9 cellular contexts compared by ENCODE assay signal in the genomic region with DNA sequence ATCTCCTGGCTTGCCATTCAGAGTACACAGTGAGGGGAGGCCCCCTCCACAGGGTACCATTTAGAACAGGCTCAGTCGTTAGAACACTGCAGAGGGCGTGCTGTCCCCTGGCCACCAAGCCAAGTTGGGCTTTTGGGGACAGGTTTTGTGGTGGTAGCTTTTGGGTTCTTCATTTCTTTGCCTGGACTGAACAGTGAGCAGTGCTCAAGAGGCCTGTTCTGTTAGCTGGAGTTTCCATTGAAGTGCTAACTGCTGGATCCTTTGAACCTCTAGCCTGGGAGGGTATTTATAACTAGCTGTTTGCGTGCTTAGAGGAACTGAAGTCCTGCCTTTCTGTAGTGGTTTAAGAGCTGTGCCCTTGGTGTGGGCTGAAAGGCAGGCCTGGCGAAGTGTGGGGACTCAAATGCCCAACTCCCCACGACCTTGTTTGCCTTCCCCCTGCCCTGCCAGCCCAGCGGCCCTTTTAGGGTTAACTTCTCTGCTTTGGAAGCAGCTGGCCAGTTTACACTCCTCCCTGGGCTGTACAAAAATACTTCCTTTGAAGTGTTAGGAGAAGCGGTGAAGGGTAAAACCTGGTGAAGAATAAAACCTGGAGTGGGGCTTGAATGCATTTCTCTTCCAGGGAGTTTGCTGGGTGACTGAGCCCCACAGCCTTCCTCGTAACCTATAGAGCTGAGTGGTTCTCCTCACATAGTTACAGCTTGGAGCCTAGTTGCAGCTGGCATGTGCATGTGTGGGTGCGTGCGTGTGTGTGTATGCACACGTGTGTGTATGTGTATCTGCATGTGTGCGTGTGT.
DNase-seq lines count a peak whose midpoint lies in the region; ATAC-seq lines count a peak whose summit lies in the region.
"Had no signal": no experiment of that assay in that cellular context is flagged by ENCODE, and none has a peak within 500 bp of the region (broad histone marks: within the 10 kb centered on the region; RNA-seq: fewer than 3 reads in every experiment).

No MANE protein-coding gene starts in this region.

- no peak for ATAC-seq in HG02763 (IDR thresholded peaks at IDR 0.05; ENCODE audit: unreplicated experiment)

- peak; percentile 68 to 70 for DNase-seq in Kasumi-1 (lab: John Stamatoyannopoulos, UW)
- DNase-seq in UCSD-AML1 (lab: John Stamatoyannopoulos, UW; ENCODE audit: unreplicated experiment) = peak; percentile 36
- peak; percentile 46 for DNase-seq in iris pigment epithelial cell (ENCODE audit: low read depth)
- peak; percentile 57 for DNase-seq in superior temporal gyrus (ENCODE audit: extremely low spot score)
- DNase-seq in activated naive CD4-positive, alpha-beta T cell (lab: John Stamatoyannopoulos, UW) = no peak
- no peak for DNase-seq in activated effector memory CD4-positive, alpha-beta T cell treated with anti-CD3 and anti-CD28 coated beads, Interleukin-2, amount 50 U/mL, for 16 hours
- DNase-seq in central memory CD4-positive, alpha-beta T cell = no peak
- DNase-seq: T-helper 1 cell had no signal

Comparison
In these comparisons a context has a peak if more than half of its experiments do, and no peak if none do; other contexts are left out.
1. DNase-seq: peak in Kasumi-1 (2 of 2), UCSD-AML1 (single experiment), iris pigment epithelial cell (single experiment) and superior temporal gyrus (single experiment); none in activated naive CD4-positive, alpha-beta T cell (0 of 4), activated effector memory CD4-positive, alpha-beta T cell treated with anti-CD3 and anti-CD28 coated beads, Interleukin-2, amount 50 U/mL, for 16 hours (single experiment) and central memory CD4-positive, alpha-beta T cell (single experiment).